Comparison of ENCODE assay signal across 12 cellular contexts in genomic region chr9:69582018-69582417, GRCh38.
"Had no signal": no experiment of that assay in that cellular context is flagged by ENCODE, and none has a peak within 500 bp of the region (broad histone marks: within the 10 kb centered on the region; RNA-seq: fewer than 3 reads in every experiment).

No MANE protein-coding gene starts in this region.

- H3K4me1 ChIP-seq: lower lobe of right lung had no signal

- DNase-seq: activated CD4-positive, alpha-beta T cell treated with anti-CD3 and anti-CD28 coated beads, Interleukin-2, amount 50 U/mL, for 1 hour; activated CD8-positive, alpha-beta memory T cell treated with anti-CD3 and anti-CD28 coated beads for 24 hours; activated naive CD4-positive, alpha-beta T cell; activated naive CD8-positive, alpha-beta T cell treated with anti-CD3 and anti-CD28 coated beads, Interleukin-2, amount 10 ng/mL, durations not matched to agents 7 days and 5 days; cortex of kidney; effector CD4-positive, alpha-beta T cell; lower lobe of right lung; stimulated activated naive CD8-positive, alpha-beta T cell treated with anti-CD3 and anti-CD28 coated beads, Interleukin-15, amount 100 ng/mL, for 72 hours had no signal

- H2AFZ ChIP-seq: neural progenitor cell had no signal

- H3K9ac ChIP-seq: neural progenitor cell had no signal

- H3K4me2 ChIP-seq: neural progenitor cell had no signal

- H3K4me3 ChIP-seq: lower lobe of right lung, neural progenitor cell, upper lobe of left lung had no signal

- H3K27ac ChIP-seq: foreskin keratinocyte, lower lobe of right lung, neural progenitor cell, upper lobe of left lung had no signal

- H3K27me3 ChIP-seq: foreskin keratinocyte, neural progenitor cell, upper lobe of left lung had no signal

- H3K36me3 ChIP-seq: lower lobe of right lung, neural progenitor cell, upper lobe of left lung had no signal

- ATAC-seq: activated CD4-positive, CD25-positive, alpha-beta regulatory T cell treated with anti-CD3 and anti-CD28 coated beads, Interleukin-2, amount 50 U/mL, for 24 hours; lower lobe of right lung; stimulated activated naive CD8-positive, alpha-beta T cell treated with anti-CD3 and anti-CD28 coated beads, Interleukin-15, amount 100 ng/mL, for 72 hours had no signal
